ENCODE assay signal across 1 cellular context in genomic region chr17:78130080-78130438, GRCh38.
TF ChIP-seq lines count a peak whose summit lies in the region.

No MANE protein-coding gene starts in this region.

TF ChIP-seq in K562, 482 proteins besides CTCF, POLR2A, EP300 and RAD21 (continued from another document):
- TF ChIP-seq ELK1 (CRISPR knock-in tag; IDR thresholded peaks at IDR 0.05) (no peak), CREB1 (IDR thresholded peaks at IDR 0.05) (no peak), CREB1 (CRISPR knock-in tag; IDR thresholded peaks at IDR 0.05) (no peak), ZBTB2 (IDR thresholded peaks at IDR 0.05) (no peak), HSF4 (CRISPR knock-in tag; IDR thresholded peaks at IDR 0.05; ENCODE audit: borderline replicate concordance) (0 out of 2 replicates have a peak, but pooled peaks have one; percentile 42), TAF7 (tag; IDR thresholded peaks at IDR 0.05) (no peak), TFAM (CRISPR knock-in tag; conservative IDR thresholded peaks at IDR 0.05) (no peak), BMI1 (IDR thresholded peaks at IDR 0.05; ENCODE audit: low read length) (no peak), PREB (CRISPR knock-in tag; IDR thresholded peaks at IDR 0.05) (no peak), TEAD4 (IDR thresholded peaks at IDR 0.05; ENCODE audit: low read length) (0 out of 2 replicates have a peak, but pooled peaks have one; percentile 34), TEAD4 (CRISPR knock-in tag; IDR thresholded peaks at IDR 0.05; ENCODE audit: borderline replicate concordance) (no peak), MBD2 (IDR thresholded peaks at IDR 0.05; ENCODE audit: borderline replicate concordance, low read depth) (no peak), CAMTA2 (CRISPR knock-in tag; conservative IDR thresholded peaks at IDR 0.05) (no peak), ZNF384 (IDR thresholded peaks at IDR 0.05; ENCODE audit: low read depth, low read length) (no peak), MYC (IDR thresholded peaks at IDR 0.05; ENCODE audit: low read depth, low read length) (no peak), MYC (CRISPR knock-in tag; IDR thresholded peaks at IDR 0.05; ENCODE audit: borderline replicate concordance, low read depth) (no peak), ZBTB34 (CRISPR knock-in tag; IDR thresholded peaks at IDR 0.05) (no peak)
TF ChIP-seq in K562: peak in this region for 19.
